13 cellular contexts compared by ENCODE assay signal in the genomic region with DNA sequence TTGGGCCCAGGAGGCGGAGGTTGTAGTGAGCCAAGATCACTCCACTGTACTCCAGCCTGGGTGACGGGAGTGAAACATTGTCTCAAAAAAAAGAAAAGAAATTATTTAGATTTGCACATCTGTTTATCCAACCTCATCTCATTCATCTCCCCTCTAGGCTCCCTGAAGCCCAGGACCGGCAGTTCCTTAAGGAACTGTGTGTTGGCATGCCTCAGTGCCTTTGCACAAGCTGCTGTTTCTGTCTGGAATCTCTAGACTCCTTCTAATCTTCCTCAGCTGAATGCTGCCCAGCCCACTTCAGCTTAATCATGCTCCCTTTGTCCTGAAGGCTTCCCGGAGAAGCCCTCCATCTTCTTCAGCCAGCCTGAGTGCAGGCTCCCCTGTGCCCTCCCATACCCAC. TPM values are rescaled to one million over a fixed set of nuclear protein-coding genes. Genes with fewer than 3 reads are reported as not detected.
"Had no signal": no experiment of that assay in that cellular context is flagged by ENCODE, and none has a peak within 500 bp of the region (broad histone marks: within the 10 kb centered on the region; RNA-seq: fewer than 3 reads in every experiment).

No MANE protein-coding gene starts in this region.

- H3K36me3 ChIP-seq: ascending aorta, tibial artery, uterus had no signal

- H3K9me3 Mint-ChIP-seq: activated T-helper 2 cell treated with anti-CD3 and anti-CD28 coated beads, Interferon-gamma antibody, Interleukin-2, Interleukin-4, amounts not matched to agents 10 μg/mL and 5 μg/mL and 100 μg/mL, durations not matched to agents 14 hours and 24 hours and 36 hours; memory B cell; neural crest cell had no signal

- H3K4me1 Mint-ChIP-seq: neural crest cell had no signal

- H3K27ac Mint-ChIP-seq: activated T-helper 2 cell treated with anti-CD3 and anti-CD28 coated beads, Interferon-gamma antibody, Interleukin-2, Interleukin-4, amounts not matched to agents 10 μg/mL and 5 μg/mL and 100 μg/mL, durations not matched to agents 14 hours and 24 hours and 36 hours; memory B cell; WTC11 had no signal

- FAIRE-seq: islet of Langerhans had no signal

- H3K27me3 ChIP-seq: ascending aorta, foreskin keratinocyte, tibial artery, uterus had no signal

- H3K4me1 ChIP-seq: ascending aorta, foreskin keratinocyte, tibial artery, uterus had no signal

- H3K4me3 Mint-ChIP-seq: memory B cell, neural crest cell, WTC11 had no signal

- ATAC-seq: foreskin keratinocyte, WTC11 had no signal

- H3K27ac ChIP-seq: ascending aorta, foreskin keratinocyte, tibial artery, uterus had no signal

- H3K36me3 Mint-ChIP-seq: memory B cell, WTC11 had no signal

- H3K4me3 ChIP-seq: ascending aorta, tibial artery, uterus had no signal

- H3K9me3 ChIP-seq: ascending aorta, tibial artery, uterus had no signal

- DNase-seq: activated CD8-positive, alpha-beta memory T cell treated with anti-CD3 and anti-CD28 coated beads, Interleukin-2, amount 50 U/mL, for 48 hours; foreskin keratinocyte; stimulated activated CD4-positive, alpha-beta T cell treated with anti-CD3 and anti-CD28 coated beads, Interleukin-4, amount 100 ng/mL, for 24 hours; tibial artery; uterus had no signal

RNA-seq across cellular contexts. Expression of gene RFX8, which starts 10.9 kb away (rescaled TPM):
- total RNA-seq: ascending aorta, osteocyte, SK-MEL-5 had no signal
